1 cellular context compared by ENCODE assay signal in genomic region chr19:1182068-1182467, GRCh38.
TF ChIP-seq lines count a peak whose summit lies in the region.

No MANE protein-coding gene starts in this region.

TF ChIP-seq in A549, 52 proteins besides CTCF, POLR2A, EP300 and RAD21 (continued from another document):
- TF ChIP-seq MAX (IDR thresholded peaks at IDR 0.05) (no peak), E2F6 (IDR thresholded peaks at IDR 0.05; ENCODE audit: borderline replicate concordance, low read depth) (no peak), PBX3 (IDR thresholded peaks at IDR 0.05) (no peak), PHF8 (IDR thresholded peaks at IDR 0.05; ENCODE audit: borderline replicate concordance, low read depth) (no peak), FOSB (CRISPR knock-in tag; IDR thresholded peaks at IDR 0.05) (no peak), EHMT2 (IDR thresholded peaks at IDR 0.05; ENCODE audit: low read depth) (no peak), KDM1A (IDR thresholded peaks at IDR 0.05; ENCODE audit: low read depth) (no peak), ATOH8 (CRISPR knock-in tag; IDR thresholded peaks at IDR 0.05; ENCODE audit: low read depth) (no peak), HOXB5 (CRISPR knock-in tag; IDR thresholded peaks at IDR 0.05) (no peak), RNF2 (IDR thresholded peaks at IDR 0.05; ENCODE audit: borderline replicate concordance, low read depth) (no peak), ELK1 (IDR thresholded peaks at IDR 0.05; ENCODE audit: low read depth, low read length) (no peak)
